17 cellular contexts compared by ENCODE assay signal in the genomic region with DNA sequence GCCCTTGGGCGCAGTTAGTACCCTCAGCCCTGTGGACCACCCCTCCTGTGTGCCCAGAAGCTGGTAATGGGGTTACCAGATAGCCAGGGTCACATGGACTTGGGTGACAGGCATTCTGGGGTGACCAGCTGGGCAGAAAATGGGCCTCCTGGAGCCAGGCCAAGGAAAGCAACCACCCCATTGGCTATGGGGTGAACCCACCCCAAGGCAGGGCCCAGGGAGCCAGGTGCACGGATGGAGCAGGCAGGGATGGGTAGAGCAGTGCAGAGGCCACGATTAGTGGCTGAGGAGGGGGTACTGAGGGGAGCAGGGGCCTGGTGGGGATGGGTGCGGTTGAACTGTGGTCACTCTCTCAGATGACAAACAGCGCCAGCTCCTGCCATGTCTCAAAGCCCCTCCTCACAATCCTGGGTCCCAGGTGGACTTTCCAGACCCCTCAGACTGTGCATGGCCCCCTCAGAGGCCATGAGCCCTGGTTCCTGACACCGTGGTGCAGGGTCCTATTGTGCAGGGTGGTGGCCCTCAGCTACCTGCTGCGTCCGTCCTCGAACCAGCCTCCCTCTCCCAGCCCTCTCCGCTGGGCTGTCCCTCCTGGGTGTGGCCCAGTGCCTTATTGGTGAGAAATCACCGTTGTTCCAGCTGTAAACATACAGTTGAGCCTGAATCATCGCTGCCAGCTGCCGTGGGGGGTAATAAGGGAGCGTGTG. TPM values are rescaled to one million over a fixed set of nuclear protein-coding genes. Genes with fewer than 3 reads are reported as not detected.
DNase-seq lines count a peak whose midpoint lies in the region; ATAC-seq and TF ChIP-seq lines count a peak whose summit lies in the region.
"Had no signal": no experiment of that assay in that cellular context is flagged by ENCODE, and none has a peak within 500 bp of the region (broad histone marks: within the 10 kb centered on the region; RNA-seq: fewer than 3 reads in every experiment).

No MANE protein-coding gene starts in this region.

- H3K36me3 ChIP-seq in colonic mucosa (no peaks in the 10 kb centered on the region), transverse colon (no peaks in the 10 kb centered on the region)
- H3K36me3 ChIP-seq: right atrium auricular region, stomach had no signal

- H3K27me3 ChIP-seq in colonic mucosa (no peaks in the 10 kb centered on the region), transverse colon (no peaks in the 10 kb centered on the region)
- H3K27me3 ChIP-seq: right atrium auricular region had no signal

- peak; percentile 45 for DNase-seq in Right ventricle myocardium inferior (ENCODE audit: missing footprints)
- DNase-seq in cardiac septum (ENCODE audit: low spot score) = no peak
- peak; percentile 11 for DNase-seq in NCI-H226
- DNase-seq in colonic mucosa = peak; percentile 45
- DNase-seq in transverse colon = peak; percentile 56
- no peak for DNase-seq in stimulated activated naive CD8-positive, alpha-beta T cell treated with anti-CD3 and anti-CD28 coated beads, Interleukin-15, Interleukin-2, amounts not matched to agents 100 U/mL and 50 U/mL, for 24 hours
- no peak for DNase-seq in stimulated activated CD4-positive, alpha-beta T cell treated with anti-CD3 and anti-CD28 coated beads, Interleukin-12 subunit alpha, Interleukin-12 subunit beta, amount 100 ng/mL, for 4 hours
- DNase-seq: DMS79, NCI-H1105, NCI-H524, stomach had no signal

- no peak for TF ChIP-seq EP300 in transverse colon (IDR thresholded peaks at IDR 0.05; ENCODE audit: low read depth)

- TF ChIP-seq POLR2A in transverse colon (IDR thresholded peaks at IDR 0.05) (no peak), GM18505 (IDR thresholded peaks at IDR 0.05; ENCODE audit: borderline replicate concordance, extremely low read depth, insufficient read depth, insufficient read length) (no peak)

- in situ Hi-C loops in transverse colon (cut with MboI; ENCODE audit: low pct_ligation_motif_present in 1 of 4, low pct_unique_long_range_greater_than_20kb in 1 of 4, low sequenced_read_pairs in 3 of 4) = no loop called here

- TF ChIP-seq CTCF in colonic mucosa (IDR thresholded peaks at IDR 0.05) (no peak), transverse colon (IDR thresholded peaks at IDR 0.05) (no peak)

- H3K27ac ChIP-seq in colonic mucosa = no peak overlapping the region
- no peak overlapping the region for H3K27ac ChIP-seq in transverse colon
- H3K27ac ChIP-seq: right atrium auricular region, SK-N-MC, stomach had no signal

- ATAC-seq in Right ventricle myocardium inferior (no peak), GM18505 (IDR thresholded peaks at IDR 0.05; ENCODE audit: unreplicated experiment) (no peak)
- no peak for ATAC-seq in stimulated activated naive CD8-positive, alpha-beta T cell treated with anti-CD3 and anti-CD28 coated beads, Interleukin-15, Interleukin-2, amounts not matched to agents 100 U/mL and 50 U/mL, for 24 hours
- ATAC-seq: activated CD4-positive, CD25-positive, alpha-beta regulatory T cell treated with anti-CD3 and anti-CD28 coated beads, Interleukin-2, amount 50 U/mL, for 24 hours had no signal

- 48% methylated on average over 14 of the region's 14 CpGs; no CpG with 5 or more reads in 1 of the 2 donors for WGBS in transverse colon (ENCODE audit: low coverage in 1 of 2), 2 donors

- intact Hi-C loops in Right ventricle myocardium inferior (cut with DNase I) = no loop called here
- intact Hi-C loops in cardiac septum (cut with DNase I) = no loop called here
- intact Hi-C loops in colonic mucosa (cut with DNase I) = no loop called here
- intact Hi-C loops in transverse colon (cut with DNase I; ENCODE audit: low total_unique reads) = no loop called here

- H3K4me3 ChIP-seq in colonic mucosa (no peak overlapping the region), transverse colon (no peak overlapping the region)
- H3K4me3 ChIP-seq: right atrium auricular region, SK-N-MC, stomach had no signal

- H3K9ac ChIP-seq in colonic mucosa (ENCODE audit: low read depth in 2 of 2, low read length in 2 of 2) = no peak overlapping the region

- no peaks in the 10 kb centered on the region for H3K4me1 ChIP-seq in colonic mucosa
- no peaks in the 10 kb centered on the region for H3K4me1 ChIP-seq in transverse colon
- H3K4me1 ChIP-seq: right atrium auricular region, stomach had no signal

- H3K9me3 ChIP-seq in colonic mucosa (no peaks in the 10 kb centered on the region), transverse colon (no peaks in the 10 kb centered on the region)
- H3K9me3 ChIP-seq: right atrium auricular region, stomach had no signal

RNA-seq across cellular contexts. Expression of a gene that starts 23.4 kb away (rescaled TPM):
- total RNA-seq in Right ventricle myocardium inferior (0.68 TPM), cardiac septum (1.2 TPM), colonic mucosa (under 1 TPM; 0.74 to 0.99 TPM), transverse colon (1 to 10 TPM in 1 of 4 donors, under 1 TPM in 2, not detected in 1; 0.27 to 2.5 (median 0.37) TPM)
- total RNA-seq: B cell, glomerular endothelial cell had no signal

Comparison
In these comparisons a context has a peak if more than half of its experiments do, and no peak if none do; other contexts are left out.
1. DNase-seq: peak in Right ventricle myocardium inferior (single experiment), NCI-H226 (single experiment), colonic mucosa (single experiment) and transverse colon (single experiment); none in cardiac septum (single experiment), stimulated activated naive CD8-positive, alpha-beta T cell treated with anti-CD3 and anti-CD28 coated beads, Interleukin-15, Interleukin-2, amounts not matched to agents 100 U/mL and 50 U/mL, for 24 hours (single experiment) and stimulated activated CD4-positive, alpha-beta T cell treated with anti-CD3 and anti-CD28 coated beads, Interleukin-12 subunit alpha, Interleukin-12 subunit beta, amount 100 ng/mL, for 4 hours (single experiment).